8 cellular contexts compared by ENCODE assay signal in the genomic region with DNA sequence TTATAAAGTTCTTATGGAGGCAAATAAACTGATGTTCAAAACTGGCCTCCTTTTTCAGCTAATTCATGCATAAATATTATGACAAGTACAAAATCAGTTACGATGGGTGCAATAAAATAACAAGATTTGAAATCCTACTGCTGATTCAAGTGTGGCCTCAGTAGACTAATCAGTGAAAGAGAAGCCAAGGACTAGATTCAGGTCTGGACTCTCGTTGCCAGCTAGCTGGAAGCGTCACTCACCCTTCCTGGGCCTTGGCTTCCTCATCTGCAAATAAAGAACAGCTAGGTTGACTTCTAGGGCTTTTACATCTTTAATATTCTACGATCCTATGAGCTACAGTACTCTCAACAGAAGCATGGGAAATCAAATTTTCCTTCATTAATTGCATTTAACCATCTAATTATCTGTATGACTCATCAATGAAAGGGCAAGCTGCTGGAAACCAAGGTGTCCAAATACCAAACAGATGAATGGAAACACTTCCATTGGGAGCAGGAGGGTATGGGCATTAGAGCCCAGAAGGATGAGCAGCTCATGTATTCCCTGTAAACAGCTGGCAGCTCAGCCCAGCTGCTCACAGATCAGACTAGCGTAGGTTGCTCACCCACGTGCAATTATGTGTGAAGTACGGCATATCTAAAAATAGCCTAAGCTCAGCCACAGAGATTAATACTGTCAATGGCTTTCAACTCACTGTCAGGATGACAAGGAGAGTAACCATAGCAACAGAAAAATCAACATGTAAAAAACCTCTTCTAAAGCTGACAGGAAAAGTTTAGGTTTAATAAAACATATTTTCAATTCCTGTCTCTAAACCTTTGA.
A peak's percentile ranks its signal among the peaks of the same experiment; 100 is the strongest.
DNase-seq lines count a peak whose midpoint lies in the region; ATAC-seq and TF ChIP-seq lines count a peak whose summit lies in the region.

No MANE protein-coding gene starts in this region.

- H3K14ac ChIP-seq in neuronal stem cell (ENCODE audit: low read length): no peak overlapping the region

- no peak overlapping the region for H2BK12ac ChIP-seq in neuronal stem cell (ENCODE audit: low read length)

- no peak overlapping the region for H3K27ac ChIP-seq in neuronal stem cell (replicated peaks; ENCODE audit: low read length)
- no peak overlapping the region for H3K27ac ChIP-seq in prostate gland

- H2BK5ac ChIP-seq in neuronal stem cell (ENCODE audit: low read length): no peak overlapping the region

- peaks cover 0 to 9% of the 10 kb centered on the region in 2 donors for H3K36me3 ChIP-seq in neuronal stem cell (replicated peaks in 1 of 2; ENCODE audit: control insufficient read depth in 2 of 2, insufficient read depth in 2 of 2, low read length in 2 of 2)
- no peaks in the 10 kb centered on the region for H3K36me3 ChIP-seq in prostate gland

- H3K27me3 ChIP-seq in neuronal stem cell (ENCODE audit: control insufficient read depth in 3 of 3, insufficient read depth in 3 of 3, low read depth in 1 of 3, low read length in 3 of 3): no peaks in the 10 kb centered on the region
- H3K27me3 ChIP-seq in prostate gland (replicated peaks; ENCODE audit: insufficient read depth): no peaks in the 10 kb centered on the region

- H3K4me3 ChIP-seq in neuronal stem cell (ENCODE audit: low read length in 2 of 2) (no peak overlapping the region), prostate gland (no peak overlapping the region)

- no peak overlapping the region for H3K18ac ChIP-seq in neuronal stem cell (ENCODE audit: low read length)

- no peak overlapping the region for H4K8ac ChIP-seq in neuronal stem cell (ENCODE audit: low read depth, low read length)

- intact Hi-C loops in prostate gland (cut with DNase I): no loop called here

- no peak overlapping the region for H2AFZ ChIP-seq in neuronal stem cell (ENCODE audit: low read length)

- H4K91ac ChIP-seq in neuronal stem cell (ENCODE audit: low read depth, low read length, poor library complexity): no peak overlapping the region

- no peak overlapping the region for H3K4me2 ChIP-seq in neuronal stem cell (ENCODE audit: insufficient read depth, low read length, poor library complexity, severe bottlenecking)

- peak; percentile 63 for ATAC-seq in GM18861 (IDR thresholded peaks at IDR 0.05; ENCODE audit: unreplicated experiment)
- peak; percentile 40 for ATAC-seq in HG02870 (IDR thresholded peaks at IDR 0.05; ENCODE audit: unreplicated experiment)

- H3K9me3 ChIP-seq in neuronal stem cell (replicated peaks in 1 of 2; ENCODE audit: control insufficient read depth in 2 of 2, insufficient read depth in 1 of 2, low read depth in 1 of 2, low read length in 2 of 2) (no peaks in the 10 kb centered on the region), prostate gland (no peaks in the 10 kb centered on the region)

- no peak overlapping the region for H3K23ac ChIP-seq in neuronal stem cell (ENCODE audit: low read depth, low read length, poor library complexity)

- DNase-seq in NCI-H510A (lab: John Stamatoyannopoulos, UW) (peak; percentile 48), myocyte (ENCODE audit: low read depth) (peak; percentile 79), LoVo (ENCODE audit: low spot score) (no peak), dedifferentiated amniotic fluid mesenchymal stem cell (ENCODE audit: extremely low spot score) (no peak), neuronal stem cell (ENCODE audit: low spot score) (no peak), prostate gland (ENCODE audit: low spot score) (no peak)

- no peak overlapping the region for H3K4ac ChIP-seq in neuronal stem cell (ENCODE audit: low read length)

- H3K79me1 ChIP-seq in neuronal stem cell (ENCODE audit: low read depth, low read length): no peaks in the 10 kb centered on the region

- H2BK15ac ChIP-seq in neuronal stem cell (ENCODE audit: low read length): no peak overlapping the region

- peaks cover 0 to 1% of the 10 kb centered on the region in 2 donors for H3K4me1 ChIP-seq in neuronal stem cell (ENCODE audit: control insufficient read depth in 2 of 2, insufficient read depth in 1 of 2, low read depth in 1 of 2, low read length in 2 of 2)
- no peaks in the 10 kb centered on the region for H3K4me1 ChIP-seq in prostate gland (replicated peaks)

- no peak for TF ChIP-seq POLR2A in prostate gland (IDR thresholded peaks at IDR 0.05)

- H2BK120ac ChIP-seq in neuronal stem cell (ENCODE audit: low read depth, low read length): no peak overlapping the region

- WGBS in neuronal stem cell (ENCODE audit: extremely low coverage in 2 of 2, insufficient read length in 2 of 2, insufficient replicate concordance in 1 of 2), 2 donors: no CpG with 5 or more reads among the region's 7 CpGs
- WGBS in prostate gland: 92% methylated on average over 7 of the region's 7 CpGs

- no peak for TF ChIP-seq CTCF in prostate gland (IDR thresholded peaks at IDR 0.05)

- H3K9ac ChIP-seq in neuronal stem cell (ENCODE audit: low read depth, low read length, poor library complexity): no peak overlapping the region

- no peak overlapping the region for H2AK5ac ChIP-seq in neuronal stem cell (ENCODE audit: low read depth, low read length)

Comparison
In these comparisons a context has a peak if more than half of its experiments do, and no peak if none do; other contexts are left out.
1. DNase-seq: peak in NCI-H510A (single experiment) and myocyte (single experiment); none in LoVo (single experiment), dedifferentiated amniotic fluid mesenchymal stem cell (single experiment), neuronal stem cell (single experiment) and prostate gland (single experiment).